17 cellular contexts compared by ENCODE assay signal in the genomic region with DNA sequence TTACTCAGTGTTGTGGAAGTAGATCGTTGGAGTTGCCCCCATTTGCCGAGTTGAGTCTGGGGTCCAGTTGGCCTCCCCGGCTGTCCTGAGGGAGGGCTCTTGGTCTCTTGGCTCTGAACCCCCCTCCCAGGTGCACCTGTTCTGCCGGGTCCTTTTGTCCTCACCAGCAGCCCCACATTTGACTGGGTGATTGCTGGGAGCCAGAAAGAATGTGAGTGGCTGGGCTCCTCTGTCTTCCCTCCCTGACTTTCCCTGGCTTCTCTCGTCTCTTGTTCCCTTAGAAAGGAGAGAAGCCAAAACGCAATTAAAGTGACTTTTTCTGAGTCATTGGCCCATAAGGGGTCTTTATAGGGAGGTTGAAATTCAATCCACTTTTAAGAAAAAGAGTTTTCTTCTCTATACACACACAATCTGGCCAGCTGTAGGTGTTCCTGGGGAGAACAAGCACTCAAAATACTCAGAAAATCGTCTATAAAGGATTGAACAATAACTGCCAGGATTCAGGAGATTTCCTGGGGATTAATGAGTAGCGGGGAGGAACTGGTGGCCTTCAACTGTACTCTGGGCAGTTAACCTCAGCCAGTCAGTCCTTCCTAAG.
DNase-seq lines count a peak whose midpoint lies in the region; TF ChIP-seq lines count a peak whose summit lies in the region.
"Had no signal": no experiment of that assay in that cellular context is flagged by ENCODE, and none has a peak within 500 bp of the region (broad histone marks: within the 10 kb centered on the region; RNA-seq: fewer than 3 reads in every experiment).

No MANE protein-coding gene starts in this region.

- DNase-seq in HEK293T (ENCODE audit: extremely low spot score) (no peak), NCI-H128 (lab: John Stamatoyannopoulos, UW; ENCODE audit: unreplicated experiment) (peak; percentile 24), astrocyte of the hippocampus (ENCODE audit: low read depth, low spot score) (peak; percentile 9), iPS-NIHi7 (ENCODE audit: extremely low spot score) (peak; percentile 13), chondrocyte (ENCODE audit: low spot score) (no peak), PC-9 (no peak)
- DNase-seq in activated CD4-positive, CD25-positive, alpha-beta regulatory T cell treated with anti-CD3 and anti-CD28 coated beads, Interleukin-2, amount 50 U/mL, for 72 hours: no peak
- DNase-seq in activated T-cell treated with anti-CD3 and anti-CD28 coated beads, Interleukin-2, amount 50 U/mL, for 48 hours: no peak
- DNase-seq: CD4-positive, CD25-positive, alpha-beta regulatory T cell; EL; KG1; NCI-H1694 treated with DMSO at 0.1 percent for 48 hours; NCI-H2081 treated with DMSO at 0.1 percent for 48 hours; NCI-H345; NCI-H524; OCI-M1 had no signal

- no peaks in the 10 kb centered on the region for H3F3A ChIP-seq in PC-9 (ENCODE audit: insufficient read depth, low read depth)

- no peaks in the 10 kb centered on the region for H3K27me3 Mint-ChIP-seq in chondrocyte (ENCODE audit: low read depth)
- H3K27me3 Mint-ChIP-seq: CD4-positive, CD25-positive, alpha-beta regulatory T cell had no signal

- H3K4me3 Mint-ChIP-seq in chondrocyte (ENCODE audit: unreplicated experiment): no peak overlapping the region
- H3K4me3 Mint-ChIP-seq: CD4-positive, CD25-positive, alpha-beta regulatory T cell had no signal

- H2AFZ ChIP-seq in PC-9: no peak overlapping the region

- POLR2A ChIA-PET in HEK293T (lab: Yijun Ruan, JAX): no interaction called here
- POLR2A ChIA-PET in PC-9 (lab: Charles Lee; ENCODE audit: unreplicated experiment): no interaction called here

- peaks cover 4% of the 10 kb centered on the region for H3K4me1 Mint-ChIP-seq in chondrocyte (ENCODE audit: low read depth)
- H3K4me1 Mint-ChIP-seq: CD4-positive, CD25-positive, alpha-beta regulatory T cell had no signal

- H3K27ac Mint-ChIP-seq in chondrocyte (ENCODE audit: unreplicated experiment): no peak overlapping the region
- H3K27ac Mint-ChIP-seq: CD4-positive, CD25-positive, alpha-beta regulatory T cell had no signal

- CTCF ChIA-PET in HEK293T (lab: Yijun Ruan, JAX): no interaction called here
- CTCF ChIA-PET in PC-9 (lab: Charles Lee): no interaction called here

- H3K4me3 ChIP-seq in PC-9: no peak overlapping the region
- H3K4me3 ChIP-seq: SJSA1 had no signal

- intact Hi-C loops in PC-9 (cut with micrococcal nuclease; ENCODE audit: unreplicated experiment): no loop called here

- no peaks in the 10 kb centered on the region for H3K9me3 ChIP-seq in PC-9 (ENCODE audit: insufficient read depth, low read depth)
- H3K9me3 ChIP-seq: SJSA1 had no signal

- no peaks in the 10 kb centered on the region for H4K20me1 ChIP-seq in PC-9 (ENCODE audit: insufficient read depth)

- no peaks in the 10 kb centered on the region for H3K36me3 Mint-ChIP-seq in chondrocyte (ENCODE audit: low read depth)
- H3K36me3 Mint-ChIP-seq: CD4-positive, CD25-positive, alpha-beta regulatory T cell had no signal

- H3K79me2 ChIP-seq in PC-9 (ENCODE audit: low read depth): no peaks in the 10 kb centered on the region

- no TSS peak for BruUV-seq in PC-9 (replicated peaks; lab: Mats Ljungman, UMichigan)

- no peaks in the 10 kb centered on the region for H3K9me2 ChIP-seq in PC-9 (ENCODE audit: insufficient read depth)

- H3K27ac ChIP-seq in PC-9: no peak overlapping the region
- H3K27ac ChIP-seq: SJSA1 had no signal

- H3K4me2 ChIP-seq in PC-9: no peak overlapping the region

- no peaks in the 10 kb centered on the region for H3K9me3 Mint-ChIP-seq in chondrocyte (ENCODE audit: low read depth)

- H3K27me3 ChIP-seq in PC-9 (ENCODE audit: insufficient read depth, low read depth): no peaks in the 10 kb centered on the region
- H3K27me3 ChIP-seq: SJSA1 had no signal

- H3K36me3 ChIP-seq in PC-9 (ENCODE audit: low read depth): no peaks in the 10 kb centered on the region
- H3K36me3 ChIP-seq: SJSA1 had no signal

- H3K4me1 ChIP-seq in PC-9 (replicated peaks; ENCODE audit: insufficient read depth): 0 out of 2 replicates have a peak, but pooled peaks cover 3% of the 10 kb centered on the region
- H3K4me1 ChIP-seq: SJSA1 had no signal

- no peak for TF ChIP-seq CTCF in chondrocyte (IDR thresholded peaks at IDR 0.05)
- TF ChIP-seq CTCF in PC-9 (conservative IDR thresholded peaks at IDR 0.05): no peak

TF ChIP-seq in HEK293T, 16 proteins besides CTCF, POLR2A, EP300 and RAD21:
- no peak for TF ChIP-seq FOXK2 (IDR thresholded peaks at IDR 0.05)
- TF ChIP-seq, protein P1, sequence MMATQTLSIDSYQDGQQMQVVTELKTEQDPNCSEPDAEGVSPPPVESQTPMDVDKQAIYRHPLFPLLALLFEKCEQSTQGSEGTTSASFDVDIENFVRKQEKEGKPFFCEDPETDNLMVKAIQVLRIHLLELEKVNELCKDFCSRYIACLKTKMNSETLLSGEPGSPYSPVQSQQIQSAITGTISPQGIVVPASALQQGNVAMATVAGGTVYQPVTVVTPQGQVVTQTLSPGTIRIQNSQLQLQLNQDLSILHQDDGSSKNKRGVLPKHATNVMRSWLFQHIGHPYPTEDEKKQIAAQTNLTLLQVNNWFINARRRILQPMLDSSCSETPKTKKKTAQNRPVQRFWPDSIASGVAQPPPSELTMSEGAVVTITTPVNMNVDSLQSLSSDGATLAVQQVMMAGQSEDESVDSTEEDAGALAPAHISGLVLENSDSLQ (IDR thresholded peaks at IDR 0.05): 0 out of 2 replicates have a peak, but pooled peaks have one; percentile 5

Comparison
In these comparisons a context has a peak if more than half of its experiments do, and no peak if none do; other contexts are left out.
1. DNase-seq: peak in NCI-H128 (single experiment), astrocyte of the hippocampus (single experiment) and iPS-NIHi7 (single experiment); none in HEK293T (single experiment), chondrocyte (single experiment), PC-9 (0 of 2), activated CD4-positive, CD25-positive, alpha-beta regulatory T cell treated with anti-CD3 and anti-CD28 coated beads, Interleukin-2, amount 50 U/mL, for 72 hours (single experiment) and activated T-cell treated with anti-CD3 and anti-CD28 coated beads, Interleukin-2, amount 50 U/mL, for 48 hours (0 of 2).